Comparison of ENCODE assay signal across 25 cellular contexts in genomic region chr2:35228584-35228983, GRCh38.
DNase-seq lines count a peak whose midpoint lies in the region; ATAC-seq and TF ChIP-seq lines count a peak whose summit lies in the region.
"Had no signal": no experiment of that assay in that cellular context is flagged by ENCODE, and none has a peak within 500 bp of the region (broad histone marks: within the 10 kb centered on the region; RNA-seq: fewer than 3 reads in every experiment).

No MANE protein-coding gene starts in this region.

- no peak overlapping the region for H3K4ac ChIP-seq in H9 (ENCODE audit: low read depth, low read length)

- H3K79me1 ChIP-seq in H9 (ENCODE audit: insufficient read depth, low read depth, low read length, poor library complexity, severe bottlenecking) = no peaks in the 10 kb centered on the region

- H3K4me3 ChIP-seq in iPS DF 6.9 (ENCODE audit: low read length) = no peak overlapping the region
- H3K4me3 ChIP-seq: BLaER1, GM23248 had no signal

- no peak overlapping the region for H3K27ac ChIP-seq in H9 (ENCODE audit: insufficient read length, low read depth, low read length)
- no peak overlapping the region for H3K27ac ChIP-seq in iPS DF 6.9 (ENCODE audit: low read length)
- no peak overlapping the region for H3K27ac ChIP-seq in CD4-positive, alpha-beta T cell (ENCODE audit: low read depth, low read length)
- no peak overlapping the region for H3K27ac ChIP-seq in substantia nigra (ENCODE audit: low read depth, low read length, poor library complexity, severe bottlenecking)
- H3K27ac ChIP-seq: BLaER1, GM23248, KMS-11 had no signal

- no peak overlapping the region for H3K4me2 ChIP-seq in H9 (ENCODE audit: insufficient read depth, insufficient read length, low read length)
- H3K4me2 ChIP-seq: BLaER1, KMS-11, SK-N-SH had no signal

- no peaks in the 10 kb centered on the region for H3K23me2 ChIP-seq in H9 (ENCODE audit: insufficient read length, low read depth, low read length, poor library complexity, severe bottlenecking)

- no peak overlapping the region for H2BK5ac ChIP-seq in H9 (ENCODE audit: insufficient read length, low read length)

- H2BK12ac ChIP-seq in H9 (ENCODE audit: insufficient read length, low read depth, low read length) = no peak overlapping the region

- H3K27me3 Mint-ChIP-seq in H9 (ENCODE audit: low read depth) (no peaks in the 10 kb centered on the region), WTC11 (ENCODE audit: low read depth) (no peaks in the 10 kb centered on the region)
- H3K27me3 Mint-ChIP-seq in CD4-positive, alpha-beta T cell = no peaks in the 10 kb centered on the region
- H3K27me3 Mint-ChIP-seq: CD4-positive, CD25-positive, alpha-beta regulatory T cell; IgD-negative memory B cell had no signal

- H3K14ac ChIP-seq in H9 (ENCODE audit: insufficient read depth, low read length) = no peak overlapping the region

- H3K9ac ChIP-seq in H9 (ENCODE audit: extremely low read depth, insufficient read length, low read length) = no peak overlapping the region
- H3K9ac ChIP-seq: BLaER1, GM23248, KMS-11, SK-N-SH had no signal

- ATAC-seq in WTC11 = peak; percentile 92
- ATAC-seq in GM21529 (IDR thresholded peaks at IDR 0.05; ENCODE audit: unreplicated experiment) = no peak
- no peak for ATAC-seq in CD4-positive, alpha-beta T cell (ENCODE audit: poor library complexity)
- ATAC-seq: HCT116, PC-3 had no signal

- no peaks in the 10 kb centered on the region for H4K20me1 ChIP-seq in H9 (ENCODE audit: control insufficient read depth, insufficient read depth, insufficient read length)
- H4K20me1 ChIP-seq: BLaER1 had no signal

- peaks cover 8 to 12% of the 10 kb centered on the region in 2 experiments for H3K9me3 Mint-ChIP-seq in H9
- peaks cover 13% of the 10 kb centered on the region for H3K9me3 Mint-ChIP-seq in WTC11
- H3K9me3 Mint-ChIP-seq in CD4-positive, alpha-beta T cell = peaks cover 7% of the 10 kb centered on the region

- no peaks in the 10 kb centered on the region for H3K36me3 ChIP-seq in iPS DF 6.9 (ENCODE audit: control insufficient read depth, insufficient read depth, low read length)
- H3K36me3 ChIP-seq: BLaER1 had no signal

- no peak overlapping the region for H2BK20ac ChIP-seq in H9 (ENCODE audit: low read depth, low read length, poor library complexity, severe bottlenecking)

- WGBS in H9 (ENCODE audit: extremely low coverage, insufficient read length, low lambda C conversion rate) = no CpG with 5 or more reads among the region's 2 CpGs
- no CpG with 5 or more reads among the region's 2 CpGs for WGBS in iPS DF 6.9 (ENCODE audit: insufficient coverage, insufficient read length)

- H3K27ac Mint-ChIP-seq in H9 (peak overlapping the region in 2 of 3 experiments; percentile 61 to 88; a peak in 4 of 7 replicates), WTC11 (peak overlapping the region; percentile 77; the same call in 1 of the 2 replicates)
- H3K27ac Mint-ChIP-seq in CD4-positive, alpha-beta T cell = no peak overlapping the region
- H3K27ac Mint-ChIP-seq: CD4-positive, CD25-positive, alpha-beta regulatory T cell; IgD-negative memory B cell had no signal

- no peak overlapping the region for H2BK120ac ChIP-seq in H9 (ENCODE audit: low read depth, low read length, poor library complexity, severe bottlenecking)

- no peak overlapping the region for H4K5ac ChIP-seq in H9 (ENCODE audit: insufficient read length, low read depth, low read length)

- CTCF ChIA-PET in WTC11 (lab: Charles Lee) = no interaction called here
- CTCF ChIA-PET in CD4-positive, alpha-beta T cell (lab: Charles Lee) = no interaction called here

- H3K36me3 Mint-ChIP-seq in H9 (ENCODE audit: insufficient read depth in 1 of 3, low read depth in 3 of 3) (peaks cover 3 to 16% (median 6%) of the 10 kb centered on the region in 3 experiments; a peak in 6 of 7 replicates), WTC11 (peaks cover 12% of the 10 kb centered on the region)
- no peaks in the 10 kb centered on the region for H3K36me3 Mint-ChIP-seq in CD4-positive, alpha-beta T cell (ENCODE audit: low read depth)
- H3K36me3 Mint-ChIP-seq: CD4-positive, CD25-positive, alpha-beta regulatory T cell; IgD-negative memory B cell had no signal

- peaks cover 17 to 27% of the 10 kb centered on the region in 2 experiments for H3K4me1 Mint-ChIP-seq in H9
- peaks cover 27% of the 10 kb centered on the region for H3K4me1 Mint-ChIP-seq in WTC11
- H3K4me1 Mint-ChIP-seq in CD4-positive, alpha-beta T cell (ENCODE audit: low read depth) = no peaks in the 10 kb centered on the region
- H3K4me1 Mint-ChIP-seq: CD4-positive, CD25-positive, alpha-beta regulatory T cell; IgD-negative memory B cell had no signal

- H4K91ac ChIP-seq in H9 (ENCODE audit: insufficient read length, low read depth, low read length) = no peak overlapping the region

- H4K8ac ChIP-seq in H9 (replicated peaks; ENCODE audit: insufficient read length, low read depth, low read length) = no peak overlapping the region

- DNase-seq in H9 (no peak), WTC11 (ENCODE audit: low spot score) (no peak), iPS DF 6.9 (ENCODE audit: low read depth, low spot score) (peak; percentile 5), substantia nigra (lab: John Stamatoyannopoulos, UW) (no peak), NCI-H510A treated with DMSO at 0.1 percent for 48 hours (lab: John Stamatoyannopoulos, UW) (no peak)
- DNase-seq in CD4-positive, alpha-beta T cell = no peak
- DNase-seq: CD4-positive, CD25-positive, alpha-beta regulatory T cell; COR-L47; DMS53; GM23248; MM.1S; NCI-H1417; NCI-H1694; NCI-H2029 treated with DMSO at 0.1 percent for 48 hours; NCI-H2227 treated with DMSO at 0.1 percent for 48 hours; NCI-H510A; NCI-H748 treated with DMSO at 0.1 percent for 48 hours; PC-3; SK-N-SH; SW 1271 had no signal

- 0 out of 5 replicates have a peak overlapping the region, but pooled peaks of 1 of the 2 experiments have one; percentile 4 for H3K4me3 Mint-ChIP-seq in H9
- H3K4me3 Mint-ChIP-seq in WTC11 = no peak overlapping the region
- H3K4me3 Mint-ChIP-seq in CD4-positive, alpha-beta T cell = no peak overlapping the region
- H3K4me3 Mint-ChIP-seq: CD4-positive, CD25-positive, alpha-beta regulatory T cell; IgD-negative memory B cell had no signal

- intact Hi-C loops in CD4-positive, alpha-beta T cell (cut with DNase I, micrococcal nuclease) = no loop called here

- no peak overlapping the region for H3T11ph ChIP-seq in H9 (ENCODE audit: low read length)

- H3K18ac ChIP-seq in H9 (ENCODE audit: insufficient read length, low read depth, low read length) = no peak overlapping the region

- POLR2A ChIA-PET in WTC11 (lab: Charles Lee) = no interaction called here
- POLR2A ChIA-PET in CD4-positive, alpha-beta T cell (lab: Charles Lee) = no interaction called here

- H3K79me2 ChIP-seq in H9 (ENCODE audit: insufficient read depth, low read length) = no peaks in the 10 kb centered on the region

- H3K23ac ChIP-seq in H9 (ENCODE audit: insufficient read length, low read depth, low read length) = no peak overlapping the region

- no peak overlapping the region for H2AK5ac ChIP-seq in H9 (ENCODE audit: insufficient read length, low read length)

- H2BK15ac ChIP-seq in H9 (ENCODE audit: low read depth, low read length) = no peak overlapping the region

- no peak overlapping the region for H3K56ac ChIP-seq in H9 (ENCODE audit: insufficient read length, low read depth, low read length)

- H2AFZ ChIP-seq in H9 (ENCODE audit: low read length) = no peak overlapping the region
- H2AFZ ChIP-seq: GM23248 had no signal

- no peaks in the 10 kb centered on the region for H3K27me3 ChIP-seq in H9 (ENCODE audit: insufficient read depth, low read length)
- no peaks in the 10 kb centered on the region for H3K27me3 ChIP-seq in iPS DF 6.9 (ENCODE audit: control insufficient read depth, insufficient read depth, low read length)
- no peaks in the 10 kb centered on the region for H3K27me3 ChIP-seq in CD4-positive, alpha-beta T cell (ENCODE audit: control insufficient read depth, insufficient read depth, low read length)
- H3K27me3 ChIP-seq: BLaER1 had no signal

- no peak for TF ChIP-seq CTCF in H9 (conservative IDR thresholded peaks at IDR 0.05)
- no peak for TF ChIP-seq CTCF in WTC11 (IDR thresholded peaks at IDR 0.05)
- TF ChIP-seq CTCF in CD4-positive, alpha-beta T cell (IDR thresholded peaks at IDR 0.05) = no peak

- H3K9me3 ChIP-seq in H9 (ENCODE audit: control insufficient read depth, low read depth, low read length) (no peaks in the 10 kb centered on the region), iPS DF 6.9 (ENCODE audit: control insufficient read depth, insufficient read depth, low read length) (no peaks in the 10 kb centered on the region)
- H3K9me3 ChIP-seq in CD4-positive, alpha-beta T cell (ENCODE audit: control insufficient read depth, low read length) = no peaks in the 10 kb centered on the region
- H3K9me3 ChIP-seq: BLaER1, SK-N-SH had no signal

- no peaks in the 10 kb centered on the region for H3K4me1 ChIP-seq in H9 (ENCODE audit: insufficient read depth, low read length)
- no peaks in the 10 kb centered on the region; the same call in 1 of the 2 replicates for H3K4me1 ChIP-seq in iPS DF 6.9 (ENCODE audit: control insufficient read depth, insufficient read depth, low read length)
- H3K4me1 ChIP-seq: BLaER1 had no signal

TF ChIP-seq in WTC11, 78 proteins besides CTCF, POLR2A, EP300 and RAD21 (continues in another document):
- TF ChIP-seq, protein P1, sequence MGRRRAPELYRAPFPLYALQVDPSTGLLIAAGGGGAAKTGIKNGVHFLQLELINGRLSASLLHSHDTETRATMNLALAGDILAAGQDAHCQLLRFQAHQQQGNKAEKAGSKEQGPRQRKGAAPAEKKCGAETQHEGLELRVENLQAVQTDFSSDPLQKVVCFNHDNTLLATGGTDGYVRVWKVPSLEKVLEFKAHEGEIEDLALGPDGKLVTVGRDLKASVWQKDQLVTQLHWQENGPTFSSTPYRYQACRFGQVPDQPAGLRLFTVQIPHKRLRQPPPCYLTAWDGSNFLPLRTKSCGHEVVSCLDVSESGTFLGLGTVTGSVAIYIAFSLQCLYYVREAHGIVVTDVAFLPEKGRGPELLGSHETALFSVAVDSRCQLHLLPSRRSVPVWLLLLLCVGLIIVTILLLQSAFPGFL (CRISPR knock-in tag; IDR thresholded peaks at IDR 0.05; ENCODE audit: borderline replicate concordance) = no peak
- no peak for TF ChIP-seq NFYB (CRISPR knock-in tag; conservative IDR thresholded peaks at IDR 0.05; ENCODE audit: low read depth)
- TF ChIP-seq ATF6 (CRISPR knock-in tag; IDR thresholded peaks at IDR 0.05) = no peak
